Comparison of ENCODE assay signal across 25 cellular contexts in genomic region chr17:21171970-21172510, GRCh38. TPM values are rescaled to one million over a fixed set of nuclear protein-coding genes. Genes with fewer than 3 reads are reported as not detected.
DNase-seq lines count a peak whose midpoint lies in the region; ATAC-seq and TF ChIP-seq lines count a peak whose summit lies in the region.
"Had no signal": no experiment of that assay in that cellular context is flagged by ENCODE, and none has a peak within 500 bp of the region (broad histone marks: within the 10 kb centered on the region; RNA-seq: fewer than 3 reads in every experiment).

No MANE protein-coding gene starts in this region.

- H3K27me3 ChIP-seq in CD4-positive, CD25-positive, alpha-beta regulatory T cell (ENCODE audit: control insufficient read depth, insufficient read depth, low read length), result no peaks in the 10 kb centered on the region
- H3K27me3 ChIP-seq: brain microvascular endothelial cell, esophagus squamous epithelium, hepatocyte, ovary, SJSA1, transverse colon had no signal

- H3K27me3 Mint-ChIP-seq in activated CD4-positive, alpha-beta T cell treated with anti-CD3 and anti-CD28 coated beads, Interleukin-2, amount 10 ng/mL, durations not matched to agents 24 days and 14 days, result no peaks in the 10 kb centered on the region
- no peaks in the 10 kb centered on the region for H3K27me3 Mint-ChIP-seq in CD4-positive, CD25-positive, alpha-beta regulatory T cell
- no peaks in the 10 kb centered on the region for H3K27me3 Mint-ChIP-seq in activated T-helper 17 cell treated with anti-CD3 and anti-CD28 coated beads, Interleukin-2, amount 50 U/mL, for 72 hours
- H3K27me3 Mint-ChIP-seq in progenitor cell of endocrine pancreas, result no peaks in the 10 kb centered on the region
- no peaks in the 10 kb centered on the region for H3K27me3 Mint-ChIP-seq in T-helper 2 cell treated with Interferon-gamma antibody and Interleukin-4, amounts not matched to agents 5 μg/mL and 100 μg/mL, for 36 hours (ENCODE audit: low read depth)
- H3K27me3 Mint-ChIP-seq: activated CD4-positive, alpha-beta T cell treated with anti-CD3 and anti-CD28 coated beads, Interleukin-2, amount 10 ng/mL, durations not matched to agents 7 days and 5 days had no signal

- ATAC-seq in CD4-positive, CD25-positive, alpha-beta regulatory T cell (ENCODE audit: low read depth in 2 of 2), result no peak
- no peak for ATAC-seq in activated T-helper 17 cell treated with anti-CD3 and anti-CD28 coated beads, Interleukin-2, amount 50 U/mL, for 72 hours (replicated peaks)
- ATAC-seq in GM19397 (IDR thresholded peaks at IDR 0.05; ENCODE audit: unreplicated experiment), result no peak
- ATAC-seq: CD8-positive, alpha-beta T cell; natural killer cell; Panc1; right cardiac atrium had no signal

- H3K4me1 ChIP-seq in CD4-positive, CD25-positive, alpha-beta regulatory T cell (ENCODE audit: control insufficient read depth, insufficient read depth, low read length, poor library complexity, severe bottlenecking), result no peaks in the 10 kb centered on the region
- H3K4me1 ChIP-seq: SJSA1 had no signal

- no peak overlapping the region for H3K27ac ChIP-seq in CD4-positive, CD25-positive, alpha-beta regulatory T cell (ENCODE audit: insufficient read depth, low read length, poor library complexity, severe bottlenecking)
- H3K27ac ChIP-seq: brain microvascular endothelial cell, hepatocyte, ovary, SJSA1 had no signal

- no peaks in the 10 kb centered on the region for H3K9me3 ChIP-seq in CD4-positive, CD25-positive, alpha-beta regulatory T cell (ENCODE audit: control insufficient read depth in 2 of 2, low read length in 2 of 2)
- H3K9me3 ChIP-seq: esophagus squamous epithelium, ovary, SJSA1, transverse colon had no signal

- H3K4me1 Mint-ChIP-seq in activated CD4-positive, alpha-beta T cell treated with anti-CD3 and anti-CD28 coated beads, Interleukin-2, amount 10 ng/mL, durations not matched to agents 24 days and 14 days, result peaks cover 14% of the 10 kb centered on the region
- peaks cover 0 to 12% (median 10%) of the 10 kb centered on the region in 4 donors for H3K4me1 Mint-ChIP-seq in CD4-positive, CD25-positive, alpha-beta regulatory T cell
- H3K4me1 Mint-ChIP-seq in activated T-helper 17 cell treated with anti-CD3 and anti-CD28 coated beads, Interleukin-2, amount 50 U/mL, for 72 hours, result peaks cover 20% of the 10 kb centered on the region
- H3K4me1 Mint-ChIP-seq in progenitor cell of endocrine pancreas (ENCODE audit: low read depth), result no peaks in the 10 kb centered on the region
- H3K4me1 Mint-ChIP-seq in T-helper 2 cell treated with Interferon-gamma antibody and Interleukin-4, amounts not matched to agents 5 μg/mL and 100 μg/mL, for 36 hours (ENCODE audit: low read depth), result peaks cover 5% of the 10 kb centered on the region

- intact Hi-C loops in activated CD4-positive, alpha-beta T cell treated with anti-CD3 and anti-CD28 coated beads, Interleukin-2, amount 10 ng/mL, durations not matched to agents 24 days and 14 days (cut with micrococcal nuclease), result no loop called here

- no peak overlapping the region for H3K4me3 ChIP-seq in CD4-positive, CD25-positive, alpha-beta regulatory T cell (ENCODE audit: low read depth, low read length)
- H3K4me3 ChIP-seq: esophagus squamous epithelium, hepatocyte, ovary, SJSA1, transverse colon had no signal

- TF ChIP-seq CTCF in progenitor cell of endocrine pancreas (IDR thresholded peaks at IDR 0.05; ENCODE audit: unreplicated experiment), result no peak

- H3K9me3 Mint-ChIP-seq in activated CD4-positive, alpha-beta T cell treated with anti-CD3 and anti-CD28 coated beads, Interleukin-2, amount 10 ng/mL, durations not matched to agents 24 days and 14 days, result no peaks in the 10 kb centered on the region
- no peaks in the 10 kb centered on the region for H3K9me3 Mint-ChIP-seq in CD4-positive, CD25-positive, alpha-beta regulatory T cell
- no peaks in the 10 kb centered on the region for H3K9me3 Mint-ChIP-seq in activated T-helper 17 cell treated with anti-CD3 and anti-CD28 coated beads, Interleukin-2, amount 50 U/mL, for 72 hours
- no peaks in the 10 kb centered on the region for H3K9me3 Mint-ChIP-seq in progenitor cell of endocrine pancreas (ENCODE audit: low read depth)
- H3K9me3 Mint-ChIP-seq in T-helper 2 cell treated with Interferon-gamma antibody and Interleukin-4, amounts not matched to agents 5 μg/mL and 100 μg/mL, for 36 hours, result no peaks in the 10 kb centered on the region
- H3K9me3 Mint-ChIP-seq: activated CD4-positive, alpha-beta T cell treated with anti-CD3 and anti-CD28 coated beads, Interleukin-2, amount 10 ng/mL, durations not matched to agents 7 days and 5 days; CD8-positive, alpha-beta T cell; natural killer cell had no signal

- peak overlapping the region; percentile 43 for H3K27ac Mint-ChIP-seq in activated CD4-positive, alpha-beta T cell treated with anti-CD3 and anti-CD28 coated beads, Interleukin-2, amount 10 ng/mL, durations not matched to agents 24 days and 14 days
- peak overlapping the region in 2 of 3 donors; percentile 63 to 68 for H3K27ac Mint-ChIP-seq in CD4-positive, CD25-positive, alpha-beta regulatory T cell
- peak overlapping the region; percentile 74 for H3K27ac Mint-ChIP-seq in activated T-helper 17 cell treated with anti-CD3 and anti-CD28 coated beads, Interleukin-2, amount 50 U/mL, for 72 hours
- H3K27ac Mint-ChIP-seq in progenitor cell of endocrine pancreas, result peak overlapping the region; percentile 74
- H3K27ac Mint-ChIP-seq in T-helper 2 cell treated with Interferon-gamma antibody and Interleukin-4, amounts not matched to agents 5 μg/mL and 100 μg/mL, for 36 hours, result no peak overlapping the region
- H3K27ac Mint-ChIP-seq: activated CD4-positive, alpha-beta T cell treated with anti-CD3 and anti-CD28 coated beads, Interleukin-2, amount 10 ng/mL, durations not matched to agents 7 days and 5 days; CD8-positive, alpha-beta T cell had no signal

- peaks cover 15% of the 10 kb centered on the region for H3K36me3 ChIP-seq in CD4-positive, CD25-positive, alpha-beta regulatory T cell (ENCODE audit: control insufficient read depth, insufficient read depth, low read length)
- H3K36me3 ChIP-seq: ovary, transverse colon had no signal

- H3K36me3 Mint-ChIP-seq in activated CD4-positive, alpha-beta T cell treated with anti-CD3 and anti-CD28 coated beads, Interleukin-2, amount 10 ng/mL, durations not matched to agents 24 days and 14 days (ENCODE audit: low read depth), result peaks cover 5% of the 10 kb centered on the region
- peaks cover 24% of the 10 kb centered on the region for H3K36me3 Mint-ChIP-seq in CD4-positive, CD25-positive, alpha-beta regulatory T cell
- H3K36me3 Mint-ChIP-seq in activated T-helper 17 cell treated with anti-CD3 and anti-CD28 coated beads, Interleukin-2, amount 50 U/mL, for 72 hours (ENCODE audit: low read depth), result peaks cover 14% of the 10 kb centered on the region
- H3K36me3 Mint-ChIP-seq in progenitor cell of endocrine pancreas (ENCODE audit: insufficient read depth), result peaks cover 10% of the 10 kb centered on the region
- peaks cover 2% of the 10 kb centered on the region for H3K36me3 Mint-ChIP-seq in T-helper 2 cell treated with Interferon-gamma antibody and Interleukin-4, amounts not matched to agents 5 μg/mL and 100 μg/mL, for 36 hours (ENCODE audit: low read depth)
- H3K36me3 Mint-ChIP-seq: natural killer cell had no signal

- no peak for DNase-seq in activated CD4-positive, alpha-beta T cell treated with anti-CD3 and anti-CD28 coated beads, Interleukin-2, amount 10 ng/mL, durations not matched to agents 24 days and 14 days
- DNase-seq in activated CD4-positive, alpha-beta T cell treated with anti-CD3 and anti-CD28 coated beads, Interleukin-2, amount 50 U/mL, for 4 hours, result no peak
- no peak for DNase-seq in CD4-positive, CD25-positive, alpha-beta regulatory T cell
- no peak for DNase-seq in progenitor cell of endocrine pancreas (ENCODE audit: low spot score, unreplicated experiment)
- no peak for DNase-seq in T-helper 2 cell treated with Interferon-gamma antibody and Interleukin-4, amounts not matched to agents 5 μg/mL and 100 μg/mL, for 36 hours (ENCODE audit: low spot score)
- DNase-seq in SKM-1 (lab: John Stamatoyannopoulos, UW; ENCODE audit: unreplicated experiment), result no peak
- DNase-seq: activated CD4-positive, alpha-beta T cell treated with anti-CD3 and anti-CD28 coated beads, Interleukin-2, amount 10 ng/mL, durations not matched to agents 7 days and 5 days; activated effector memory CD4-positive, alpha-beta T cell treated with Interleukin-2 at 50 U/mL for 16 hours; brain microvascular endothelial cell; effector memory CD4-positive, alpha-beta T cell; esophagus squamous epithelium; natural killer cell; NCI-H1105 treated with DMSO at 0.1 percent for 48 hours; NCI-H2081 treated with DMSO at 0.1 percent for 48 hours; NCI-H446 treated with DMSO at 0.1 percent for 48 hours; ovary; right cardiac atrium; T-helper 1 cell; transverse colon had no signal

- H3K4me3 Mint-ChIP-seq in activated CD4-positive, alpha-beta T cell treated with anti-CD3 and anti-CD28 coated beads, Interleukin-2, amount 10 ng/mL, durations not matched to agents 24 days and 14 days, result no peak overlapping the region
- no peak overlapping the region for H3K4me3 Mint-ChIP-seq in CD4-positive, CD25-positive, alpha-beta regulatory T cell
- H3K4me3 Mint-ChIP-seq in activated T-helper 17 cell treated with anti-CD3 and anti-CD28 coated beads, Interleukin-2, amount 50 U/mL, for 72 hours, result peak overlapping the region; percentile 6
- H3K4me3 Mint-ChIP-seq in progenitor cell of endocrine pancreas (ENCODE audit: low read depth), result no peak overlapping the region
- no peak overlapping the region for H3K4me3 Mint-ChIP-seq in T-helper 2 cell treated with Interferon-gamma antibody and Interleukin-4, amounts not matched to agents 5 μg/mL and 100 μg/mL, for 36 hours
- H3K4me3 Mint-ChIP-seq: activated CD4-positive, alpha-beta T cell treated with anti-CD3 and anti-CD28 coated beads, Interleukin-2, amount 10 ng/mL, durations not matched to agents 7 days and 5 days; CD8-positive, alpha-beta T cell; natural killer cell had no signal

RNA-seq across cellular contexts. Expression of gene TMEM11, which starts 41.9 kb away (rescaled TPM):
- 33.5 and 34.7 TPM in 2 replicates for total RNA-seq in activated CD4-positive, alpha-beta T cell treated with anti-CD3 and anti-CD28 coated beads, Interleukin-2, amount 10 ng/mL, durations not matched to agents 24 days and 14 days
- 16.1 TPM for total RNA-seq in CD4-positive, CD25-positive, alpha-beta regulatory T cell
- polyA plus RNA-seq in CD4-positive, CD25-positive, alpha-beta regulatory T cell, result 10 to 100 TPM; 30.8 to 50.3 (median 45.6) TPM
- 10 to 100 TPM; 14.3 to 28.5 TPM for total RNA-seq in activated T-helper 17 cell treated with anti-CD3 and anti-CD28 coated beads, Interleukin-2, amount 50 U/mL, for 72 hours
- total RNA-seq in progenitor cell of endocrine pancreas, result 22.2 and 22.6 TPM in 2 replicates

RNA-seq across cellular contexts. Expression of gene DHRS7B, which starts 45.3 kb away (rescaled TPM):
- total RNA-seq in activated CD4-positive, alpha-beta T cell treated with anti-CD3 and anti-CD28 coated beads, Interleukin-2, amount 10 ng/mL, durations not matched to agents 24 days and 14 days, result 19.4 and 22.8 TPM in 2 replicates
- total RNA-seq in CD4-positive, CD25-positive, alpha-beta regulatory T cell, result 7.6 TPM
- polyA plus RNA-seq in CD4-positive, CD25-positive, alpha-beta regulatory T cell, result 10 to 100 TPM; 11.8 to 17.2 (median 14.0) TPM
- total RNA-seq in activated T-helper 17 cell treated with anti-CD3 and anti-CD28 coated beads, Interleukin-2, amount 50 U/mL, for 72 hours, result 10 to 100 TPM in 1 of 2 donors, 1 to 10 TPM in 1; 7.3 to 16.9 TPM
- 18.0 and 19.9 TPM in 2 replicates for total RNA-seq in progenitor cell of endocrine pancreas
